ENCODE assay signal across 16 cellular contexts in genomic region chr1:39976732-39977131, GRCh38. TPM values are rescaled to one million over a fixed set of nuclear protein-coding genes. Genes with fewer than 3 reads are reported as not detected.
DNase-seq lines count a peak whose midpoint lies in the region; TF ChIP-seq lines count a peak whose summit lies in the region.
"Had no signal": no experiment of that assay in that cellular context is flagged by ENCODE, and none has a peak within 500 bp of the region (broad histone marks: within the 10 kb centered on the region; RNA-seq: fewer than 3 reads in every experiment).

No MANE protein-coding gene starts in this region.

- H3K4me3 ChIP-seq in HUES6 (ENCODE audit: low read depth, low read length) (no peak overlapping the region), epithelial cell of esophagus (ENCODE audit: low read length) (no peak overlapping the region), WERI-Rb-1 (ENCODE audit: low read depth, low read length) (no peak overlapping the region), adrenal gland (no peak overlapping the region)

- H3K27me3 ChIP-seq in HUES6 (ENCODE audit: control insufficient read depth, insufficient read depth, low read length) (no peaks in the 10 kb centered on the region), WERI-Rb-1 (ENCODE audit: insufficient read depth, low read depth, severe bottlenecking) (no peaks in the 10 kb centered on the region), adrenal gland (no peaks in the 10 kb centered on the region)

- H3K4me1 ChIP-seq in HUES6 (ENCODE audit: control insufficient read depth, insufficient read depth, low read length) = peaks cover 22% of the 10 kb centered on the region
- H3K4me1 ChIP-seq in adrenal gland (replicated peaks in 1 of 2) = no peaks in the 10 kb centered on the region

- TF ChIP-seq CTCF in epithelial cell of esophagus (IDR thresholded peaks at IDR 0.05; ENCODE audit: insufficient read depth, low read depth, low read length, missing control alignments) (no peak), WERI-Rb-1 (IDR thresholded peaks at IDR 0.05; ENCODE audit: low read depth, low read length) (no peak), adrenal gland (IDR thresholded peaks at IDR 0.05) (no peak)

- H3K36me3 ChIP-seq in HUES6 (ENCODE audit: control insufficient read depth, insufficient read depth, low read length) = no peaks in the 10 kb centered on the region
- H3K36me3 ChIP-seq in WERI-Rb-1 = no peaks in the 10 kb centered on the region
- no peaks in the 10 kb centered on the region for H3K36me3 ChIP-seq in adrenal gland (replicated peaks in 1 of 2)

- TF ChIP-seq POLR2A in adrenal gland (IDR thresholded peaks at IDR 0.05) = no peak

- H3K9me3 ChIP-seq in HUES6 (ENCODE audit: control insufficient read depth, insufficient read depth, low read depth, low read length) (peaks cover 9% of the 10 kb centered on the region), WERI-Rb-1 (ENCODE audit: severe bottlenecking) (no peaks in the 10 kb centered on the region), adrenal gland (replicated peaks in 1 of 3) (no peaks in the 10 kb centered on the region)

- DNase-seq in NCI-H69 (lab: John Stamatoyannopoulos, UW) (peak; percentile 81), epithelial cell of esophagus (ENCODE audit: low read depth) (peak; percentile 48), posterior vena cava (ENCODE audit: low spot score) (peak; percentile 12), WERI-Rb-1 (no peak), adrenal gland (no peak)
- no peak for DNase-seq in stimulated activated CD8-positive, alpha-beta memory T cell treated with anti-CD3 and anti-CD28 coated beads, Interleukin-4, amount 100 ng/mL, for 48 hours
- DNase-seq: activated CD8-positive, alpha-beta T cell treated with anti-CD3 and anti-CD28 coated beads for 36 hours; activated naive CD8-positive, alpha-beta T cell treated with anti-CD3 and anti-CD28 coated beads, Interleukin-2, amount 50 U/mL, for 24 hours; cerebellar nuclear complex; effector CD8-positive, alpha-beta T cell; KG1; left ventricle myocardium superior; NCI-H1092; RPMI8226; stimulated activated CD4-positive, alpha-beta T cell treated with anti-CD3 and anti-CD28 coated beads, Interleukin-4, amount 100 ng/mL, for 24 hours had no signal

- H3K27ac ChIP-seq in HUES6 (ENCODE audit: low read depth, low read length) (peak overlapping the region; percentile 93; the same call in 1 of the 2 replicates), WERI-Rb-1 (no peak overlapping the region), adrenal gland (no peak overlapping the region)

- intact Hi-C loops in posterior vena cava (cut with DNase I) = no loop called here
- intact Hi-C loops in adrenal gland (cut with DNase I) = no loop called here

- 75 to 79% (median 77%) methylated on average over 8 of the region's 8 CpGs for WGBS in adrenal gland, 4 donors

- H3K9ac ChIP-seq in HUES6 (ENCODE audit: low read length) = peak overlapping the region; percentile 55

RNA-seq across cellular contexts. Expression of gene MFSD2A, which starts 21.8 kb away (rescaled TPM):
- total RNA-seq in posterior vena cava (1 to 10 TPM in 1 of 2 donors, under 1 TPM in 1; 0.69 to 1.4 TPM), adrenal gland (1 to 10 TPM in 5 of 8 donors, under 1 TPM in 3; 0.17 to 3.2 (median 1.3) TPM)
- 1 to 10 TPM; 1.1 to 2.4 (median 1.7) TPM for polyA plus RNA-seq in adrenal gland

Comparison
In these comparisons a context has a peak if more than half of its experiments do, and no peak if none do; other contexts are left out.
1. DNase-seq: peak in NCI-H69 (single experiment), epithelial cell of esophagus (single experiment) and posterior vena cava (single experiment); none in WERI-Rb-1 (single experiment), adrenal gland (0 of 7) and stimulated activated CD8-positive, alpha-beta memory T cell treated with anti-CD3 and anti-CD28 coated beads, Interleukin-4, amount 100 ng/mL, for 48 hours (single experiment).